Comparison of ENCODE assay signal across 17 cellular contexts in the genomic region with DNA sequence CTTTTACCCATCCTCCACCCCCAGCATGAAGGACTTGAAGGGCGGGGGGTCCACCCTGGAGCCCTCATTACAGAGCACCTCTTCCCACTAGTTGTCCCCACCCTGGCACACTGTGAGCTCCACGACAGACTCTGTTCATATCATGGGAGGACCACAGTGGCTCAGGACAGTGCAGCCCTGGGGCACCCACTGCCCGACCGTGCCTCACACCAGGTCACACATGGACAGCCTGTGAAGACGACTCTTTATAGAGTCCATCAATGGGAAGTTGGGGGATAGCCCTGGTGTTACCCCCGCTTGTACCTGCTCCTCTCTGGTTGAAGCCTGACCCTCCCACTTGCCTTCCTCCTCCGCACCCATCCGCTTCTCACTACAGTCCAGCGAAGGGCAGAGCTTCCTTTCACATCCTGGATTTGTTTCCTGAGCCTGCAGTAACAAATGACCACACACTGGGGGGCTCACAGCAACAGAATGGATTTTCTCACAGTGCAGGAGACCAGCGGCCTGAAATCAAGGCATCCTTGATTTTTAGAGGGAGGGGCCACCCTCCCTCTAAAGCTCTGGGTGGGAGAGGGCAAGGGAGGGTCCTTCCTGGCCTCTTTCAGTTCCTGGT. TPM values are rescaled to one million over a fixed set of nuclear protein-coding genes. Genes with fewer than 3 reads are reported as not detected.
DNase-seq lines count a peak whose midpoint lies in the region; ATAC-seq and TF ChIP-seq lines count a peak whose summit lies in the region.
"Had no signal": no experiment of that assay in that cellular context is flagged by ENCODE, and none has a peak within 500 bp of the region (broad histone marks: within the 10 kb centered on the region; RNA-seq: fewer than 3 reads in every experiment).

No MANE protein-coding gene starts in this region.

- H3K27ac Mint-ChIP-seq in activated T-cell treated with anti-CD3 and anti-CD28 coated beads, Interleukin-2, amount 50 U/mL, for 24 hours, result peak overlapping the region; percentile 95
- peak overlapping the region; percentile 84 for H3K27ac Mint-ChIP-seq in activated CD4-positive, alpha-beta memory T cell treated with anti-CD3 and anti-CD28 coated beads, Interleukin-2, amount 10 ng/mL, durations not matched to agents 7 days and 5 days
- H3K27ac Mint-ChIP-seq: progenitor cell of endocrine pancreas had no signal

- H2AFZ ChIP-seq in osteoblast (ENCODE audit: low read length), result no peak overlapping the region

- no peak for DNase-seq in activated T-cell treated with anti-CD3 and anti-CD28 coated beads, Interleukin-2, amount 50 U/mL, for 24 hours
- DNase-seq in activated T-cell treated with anti-CD3 and anti-CD28 coated beads, Interleukin-2, amount 50 U/mL, for 1 hour, result no peak
- no peak for DNase-seq in activated CD4-positive, alpha-beta memory T cell treated with anti-CD3 and anti-CD28 coated beads, Interleukin-2, amount 10 ng/mL, durations not matched to agents 7 days and 5 days
- DNase-seq in esophagus muscularis mucosa (ENCODE audit: extremely low spot score), result peak; percentile 88
- no peak for DNase-seq in omental fat pad (ENCODE audit: low spot score)
- no peak for DNase-seq in osteoblast (ENCODE audit: insufficient read length, low spot score, missing footprints)
- DNase-seq in sigmoid colon, result no peak
- no peak for DNase-seq in amygdala (lab: John Stamatoyannopoulos, UW)
- DNase-seq: ACHN; foreskin keratinocyte; MV-4-11; NCI-H69; stimulated activated naive CD4-positive, alpha-beta T cell treated with Interleukin-2 at 50 U/mL for 16 hours had no signal

- H3K4me1 Mint-ChIP-seq in activated T-cell treated with anti-CD3 and anti-CD28 coated beads, Interleukin-2, amount 50 U/mL, for 24 hours (ENCODE audit: low read depth), result peaks cover 85% of the 10 kb centered on the region
- H3K4me1 Mint-ChIP-seq in activated CD4-positive, alpha-beta memory T cell treated with anti-CD3 and anti-CD28 coated beads, Interleukin-2, amount 10 ng/mL, durations not matched to agents 7 days and 5 days, result peaks cover 75% of the 10 kb centered on the region

- ATAC-seq in omental fat pad (ENCODE audit: low FRiP score), result peak; percentile 41
- ATAC-seq: foreskin keratinocyte had no signal

- H3K27ac ChIP-seq in esophagus muscularis mucosa (replicated peaks in 1 of 4) (no peak overlapping the region), osteoblast (ENCODE audit: low read depth, low read length) (no peak overlapping the region), sigmoid colon (no peak overlapping the region)
- H3K27ac ChIP-seq: foreskin keratinocyte, SK-N-MC had no signal

- CTCF ChIA-PET in activated CD4-positive, alpha-beta memory T cell treated with anti-CD3 and anti-CD28 coated beads, Interleukin-2, amount 10 ng/mL, durations not matched to agents 7 days and 5 days (lab: Charles Lee), result interaction anchor here (1.9 to 2.4 kb wide), 2 partner anchors 91 to 97 kb away, joined by 4 to 11 read pairs; no protein-coding TSS in a partner anchor

- peaks cover 47% of the 10 kb centered on the region for H3K36me3 Mint-ChIP-seq in activated T-cell treated with anti-CD3 and anti-CD28 coated beads, Interleukin-2, amount 50 U/mL, for 24 hours (ENCODE audit: low read depth)
- peaks cover 72% of the 10 kb centered on the region for H3K36me3 Mint-ChIP-seq in activated CD4-positive, alpha-beta memory T cell treated with anti-CD3 and anti-CD28 coated beads, Interleukin-2, amount 10 ng/mL, durations not matched to agents 7 days and 5 days (ENCODE audit: low read depth)

- TF ChIP-seq POLR2A in esophagus muscularis mucosa (IDR thresholded peaks at IDR 0.05; ENCODE audit: low read depth) (no peak), sigmoid colon (IDR thresholded peaks at IDR 0.05) (no peak)

- H3K79me2 ChIP-seq in osteoblast (ENCODE audit: insufficient read depth, low read length), result no peaks in the 10 kb centered on the region

- peaks cover 4% of the 10 kb centered on the region for H3K9me3 Mint-ChIP-seq in activated T-cell treated with anti-CD3 and anti-CD28 coated beads, Interleukin-2, amount 50 U/mL, for 24 hours
- H3K9me3 Mint-ChIP-seq in activated CD4-positive, alpha-beta memory T cell treated with anti-CD3 and anti-CD28 coated beads, Interleukin-2, amount 10 ng/mL, durations not matched to agents 7 days and 5 days, result peaks cover 2% of the 10 kb centered on the region

- H3K27me3 Mint-ChIP-seq in activated T-cell treated with anti-CD3 and anti-CD28 coated beads, Interleukin-2, amount 50 U/mL, for 24 hours, result no peaks in the 10 kb centered on the region
- no peaks in the 10 kb centered on the region for H3K27me3 Mint-ChIP-seq in activated CD4-positive, alpha-beta memory T cell treated with anti-CD3 and anti-CD28 coated beads, Interleukin-2, amount 10 ng/mL, durations not matched to agents 7 days and 5 days

- intact Hi-C loops in esophagus muscularis mucosa (cut with DNase I) (no loop called here), sigmoid colon (cut with DNase I) (no loop called here)

- peaks cover 0 to 24% (median 0%) of the 10 kb centered on the region in 4 donors for H3K27me3 ChIP-seq in esophagus muscularis mucosa
- no peaks in the 10 kb centered on the region for H3K27me3 ChIP-seq in osteoblast (ENCODE audit: insufficient read depth, low read length)
- H3K27me3 ChIP-seq in sigmoid colon, result no peaks in the 10 kb centered on the region
- H3K27me3 ChIP-seq: foreskin keratinocyte had no signal

- WGBS in esophagus muscularis mucosa, result 63% methylated on average over 10 of the region's 10 CpGs
- WGBS in sigmoid colon, 2 donors, result 87 to 92% methylated on average over 10 of the region's 10 CpGs

- H3K36me3 ChIP-seq in esophagus muscularis mucosa (no peaks in the 10 kb centered on the region), osteoblast (ENCODE audit: insufficient read depth, low read length) (no peaks in the 10 kb centered on the region), sigmoid colon (no peaks in the 10 kb centered on the region)

- H3K4me3 ChIP-seq in esophagus muscularis mucosa, result no peak overlapping the region
- H3K4me3 ChIP-seq in osteoblast (ENCODE audit: insufficient read depth, low read length), result no peak overlapping the region
- no peak overlapping the region for H3K4me3 ChIP-seq in sigmoid colon
- H3K4me3 ChIP-seq: SK-N-MC had no signal

- H3K9me3 ChIP-seq in esophagus muscularis mucosa (peaks cover 0 to 8% (median 0%) of the 10 kb centered on the region in 4 donors), osteoblast (ENCODE audit: low read depth, low read length) (no peaks in the 10 kb centered on the region), sigmoid colon (no peaks in the 10 kb centered on the region)

- H3K4me3 Mint-ChIP-seq in activated T-cell treated with anti-CD3 and anti-CD28 coated beads, Interleukin-2, amount 50 U/mL, for 24 hours, result no peak overlapping the region
- no peak overlapping the region for H3K4me3 Mint-ChIP-seq in activated CD4-positive, alpha-beta memory T cell treated with anti-CD3 and anti-CD28 coated beads, Interleukin-2, amount 10 ng/mL, durations not matched to agents 7 days and 5 days

- peaks cover 0 to 3% (median 0%) of the 10 kb centered on the region in 4 donors for H3K4me1 ChIP-seq in esophagus muscularis mucosa
- H3K4me1 ChIP-seq in osteoblast (ENCODE audit: insufficient read depth, low read length), result no peaks in the 10 kb centered on the region
- H3K4me1 ChIP-seq in sigmoid colon, result no peaks in the 10 kb centered on the region
- H3K4me1 ChIP-seq: foreskin keratinocyte had no signal

- POLR2A ChIA-PET in activated CD4-positive, alpha-beta memory T cell treated with anti-CD3 and anti-CD28 coated beads, Interleukin-2, amount 10 ng/mL, durations not matched to agents 7 days and 5 days (lab: Charles Lee), result interaction anchor here (1.4 to 8.0 kb wide), 3 partner anchors 12 to 103 kb away, joined by 4 to 108 read pairs (median 5); a partner anchor contains a TSS

- no peak overlapping the region for H3K4me2 ChIP-seq in osteoblast (ENCODE audit: insufficient read depth, low read length)

- no peak for TF ChIP-seq EP300 in esophagus muscularis mucosa (IDR thresholded peaks at IDR 0.05)
- TF ChIP-seq EP300 in sigmoid colon (IDR thresholded peaks at IDR 0.05), result no peak

- no peak for TF ChIP-seq CTCF in esophagus muscularis mucosa (IDR thresholded peaks at IDR 0.05)
- TF ChIP-seq CTCF in omental fat pad (IDR thresholded peaks at IDR 0.05), result no peak
- TF ChIP-seq CTCF in osteoblast (IDR thresholded peaks at IDR 0.05; ENCODE audit: extremely low read depth, low read depth, low read length), result no peak
- no peak for TF ChIP-seq CTCF in sigmoid colon (IDR thresholded peaks at IDR 0.05)

- H4K20me1 ChIP-seq in osteoblast (ENCODE audit: insufficient read depth, low read length), result no peaks in the 10 kb centered on the region

RNA-seq across cellular contexts. Expression of a gene that starts 15.5 kb away (rescaled TPM):
- total RNA-seq in activated CD4-positive, alpha-beta memory T cell treated with anti-CD3 and anti-CD28 coated beads, Interleukin-2, amount 10 ng/mL, durations not matched to agents 7 days and 5 days, result 10 to 100 TPM; 12.1 to 12.7 TPM
- total RNA-seq in esophagus muscularis mucosa (1 to 10 TPM in 1 of 4 donors, under 1 TPM in 3; 0.34 to 1.3 (median 0.56) TPM), omental fat pad (1 to 10 TPM; 1.3 to 3.6 (median 2.0) TPM), osteoblast (not detected in 2 replicates), sigmoid colon (1 to 10 TPM in 1 of 4 donors, under 1 TPM in 3; 0.27 to 1.8 (median 0.50) TPM)
- polyA plus RNA-seq in sigmoid colon, result 1 to 10 TPM in 1 of 3 donors, under 1 TPM in 1, not detected in 1; under 0.01 to 4.4 TPM
- total RNA-seq: cerebellum, endothelial cell of umbilical vein, foreskin keratinocyte, progenitor cell of endocrine pancreas had no signal
- polyA plus RNA-seq: endothelial cell of umbilical vein, foreskin keratinocyte had no signal
